9 cellular contexts compared by ENCODE assay signal in genomic region chr6:61134028-61134427, GRCh38.
"Had no signal": no experiment of that assay in that cellular context is flagged by ENCODE, and none has a peak within 500 bp of the region (broad histone marks: within the 10 kb centered on the region; RNA-seq: fewer than 3 reads in every experiment).

No MANE protein-coding gene starts in this region.

- H3K27me3 Mint-ChIP-seq: IgD-negative memory B cell had no signal

- ATAC-seq: HCT116, HepG2 had no signal

- H3K9ac ChIP-seq: GM23248 had no signal

- H3K4me3 Mint-ChIP-seq: HFFc6 had no signal

- H3K4me1 ChIP-seq: HAP-1 had no signal

- H3K27ac Mint-ChIP-seq: HFFc6, IgD-negative memory B cell had no signal

- H3K36me3 ChIP-seq: HAP-1 had no signal

- DNase-seq: GM23248, GOT3, H7, HFFc6 had no signal

- H3K27ac ChIP-seq: GM23248, HL-60 had no signal

- H3K4me3 ChIP-seq: GM23248, HAP-1 had no signal

- H3K9me3 ChIP-seq: HAP-1 had no signal

- FAIRE-seq: HepG2 had no signal
